8 cellular contexts compared by ENCODE assay signal in genomic region chr15:66931768-66932633, GRCh38.
A peak's percentile ranks its signal among the peaks of the same experiment; 100 is the strongest.
DNase-seq lines count a peak whose midpoint lies in the region; ATAC-seq and TF ChIP-seq lines count a peak whose summit lies in the region.

No MANE protein-coding gene starts in this region.

- POLR2A ChIA-PET in BJ (lab: Charles Lee) (no interaction called here), T-cell (lab: Charles Lee) (no interaction called here)

- TF ChIP-seq EP300 in Ishikawa (IDR thresholded peaks at IDR 0.05; ENCODE audit: borderline replicate concordance): peak; percentile 64; the same call in 1 of the 2 replicates

- H3K4me1 Mint-ChIP-seq in chondrocyte (ENCODE audit: low read depth) (peaks cover 37% of the 10 kb centered on the region), mesothelial cell of epicardium (peaks cover 52% of the 10 kb centered on the region), T-cell (peaks cover 0 to 2% (median 0%) of the 10 kb centered on the region in 3 donors)

- H3K27ac Mint-ChIP-seq in chondrocyte (ENCODE audit: unreplicated experiment) (peak overlapping the region; percentile 69), mesothelial cell of epicardium (peak overlapping the region; percentile 91), T-cell (no peak overlapping the region)

- H3K4me3 Mint-ChIP-seq in chondrocyte (ENCODE audit: unreplicated experiment) (peak overlapping the region; percentile 42), mesothelial cell of epicardium (no peak overlapping the region), T-cell (no peak overlapping the region)

- no peaks in the 10 kb centered on the region for H3K36me3 ChIP-seq in BJ (ENCODE audit: control insufficient read depth, insufficient read depth, low read length)

- CTCF ChIA-PET in BJ (lab: Yijun Ruan, JAX) (interaction anchor here (0.7 to 2.8 kb wide), 8 partner anchors 10 to 372 kb away, joined by 3 to 12 read pairs (median 3); no protein-coding TSS in a partner anchor), T-cell (lab: Charles Lee) (no interaction called here)

- no peaks in the 10 kb centered on the region for H3K36me3 Mint-ChIP-seq in chondrocyte (ENCODE audit: low read depth)
- H3K36me3 Mint-ChIP-seq in mesothelial cell of epicardium: peaks cover 4% of the 10 kb centered on the region
- H3K36me3 Mint-ChIP-seq in T-cell: no peaks in the 10 kb centered on the region

- no peaks in the 10 kb centered on the region for H3K27me3 ChIP-seq in BJ (ENCODE audit: control insufficient read depth, insufficient read depth, low read length)

- no peaks in the 10 kb centered on the region for H3K9me3 Mint-ChIP-seq in chondrocyte (ENCODE audit: low read depth)
- peaks cover 4% of the 10 kb centered on the region for H3K9me3 Mint-ChIP-seq in mesothelial cell of epicardium
- no peaks in the 10 kb centered on the region for H3K9me3 Mint-ChIP-seq in T-cell

- TF ChIP-seq CTCF in BJ (IDR thresholded peaks at IDR 0.05; ENCODE audit: insufficient read depth, low read depth, low read length) (no peak), chondrocyte (IDR thresholded peaks at IDR 0.05) (peak; percentile 11), mesothelial cell of epicardium (IDR thresholded peaks at IDR 0.05; ENCODE audit: unreplicated experiment) (no peak)

- ATAC-seq in T-cell (replicated peaks in 1 of 4): no peak

- DNase-seq in BJ (ENCODE audit: low read depth) (peak; percentile 18), chondrocyte (ENCODE audit: low spot score) (no peak), mesothelial cell of epicardium (ENCODE audit: low spot score in 2 of 2, unreplicated experiment in 2 of 2) (no peak), amygdala (lab: John Stamatoyannopoulos, UW) (no peak), T-cell (no peak)
- no peak for DNase-seq in activated CD4-positive, alpha-beta T cell treated with anti-CD3 and anti-CD28 coated beads, Interleukin-2, amount 50 U/mL, for 1 hour
- DNase-seq in stimulated activated CD8-positive, alpha-beta memory T cell treated with anti-CD3 and anti-CD28 coated beads, Interleukin-4, amount 100 ng/mL, for 48 hours: no peak

- no peak overlapping the region for H3K4me3 ChIP-seq in BJ (ENCODE audit: low read depth, low read length)

- peak; percentile 16; the same call in 1 of the 2 replicates for TF ChIP-seq RAD21 in Ishikawa (IDR thresholded peaks at IDR 0.05; ENCODE audit: low read depth)

- H3K27me3 Mint-ChIP-seq in chondrocyte (ENCODE audit: low read depth): no peaks in the 10 kb centered on the region
- no peaks in the 10 kb centered on the region for H3K27me3 Mint-ChIP-seq in mesothelial cell of epicardium (ENCODE audit: low read depth)
- H3K27me3 Mint-ChIP-seq in T-cell: peaks cover 5 to 11% of the 10 kb centered on the region in 2 donors

TF ChIP-seq in Ishikawa, 13 proteins besides CTCF, POLR2A, EP300 and RAD21:
- no peak for TF ChIP-seq CREB1 (IDR thresholded peaks at IDR 0.05; ENCODE audit: low read depth)
- peak; percentile 11; the same call in 1 of the 2 replicates for TF ChIP-seq NFIC (IDR thresholded peaks at IDR 0.05)
- TF ChIP-seq FOXM1 (IDR thresholded peaks at IDR 0.05; ENCODE audit: borderline replicate concordance, low read depth): peak; percentile 44; the same call in 1 of the 2 replicates
- peak; percentile 66 for TF ChIP-seq TCF12 (IDR thresholded peaks at IDR 0.05; ENCODE audit: low read depth)
- TF ChIP-seq TAF1 (IDR thresholded peaks at IDR 0.05; ENCODE audit: low read depth): no peak
- peak; percentile 66; the same call in 1 of the 2 replicates for TF ChIP-seq TEAD4 (IDR thresholded peaks at IDR 0.05)
- TF ChIP-seq EGR1 (IDR thresholded peaks at IDR 0.05): no peak
- TF ChIP-seq ZBTB7A (IDR thresholded peaks at IDR 0.05; ENCODE audit: low read depth): no peak
- TF ChIP-seq USF1 (IDR thresholded peaks at IDR 0.05): no peak
- TF ChIP-seq YY1 (IDR thresholded peaks at IDR 0.05; ENCODE audit: low read depth): no peak
- TF ChIP-seq CEBPB (IDR thresholded peaks at IDR 0.05): no peak
- TF ChIP-seq REST (IDR thresholded peaks at IDR 0.05; ENCODE audit: low read depth): no peak
- TF ChIP-seq MAX (IDR thresholded peaks at IDR 0.05): no peak

Comparison
In these comparisons a context has a peak if more than half of its experiments do, and no peak if none do; other contexts are left out.
1. H3K27ac Mint-ChIP-seq: peak in chondrocyte (single experiment) and mesothelial cell of epicardium (single experiment); none in T-cell (0 of 2).